In the genomic region with DNA sequence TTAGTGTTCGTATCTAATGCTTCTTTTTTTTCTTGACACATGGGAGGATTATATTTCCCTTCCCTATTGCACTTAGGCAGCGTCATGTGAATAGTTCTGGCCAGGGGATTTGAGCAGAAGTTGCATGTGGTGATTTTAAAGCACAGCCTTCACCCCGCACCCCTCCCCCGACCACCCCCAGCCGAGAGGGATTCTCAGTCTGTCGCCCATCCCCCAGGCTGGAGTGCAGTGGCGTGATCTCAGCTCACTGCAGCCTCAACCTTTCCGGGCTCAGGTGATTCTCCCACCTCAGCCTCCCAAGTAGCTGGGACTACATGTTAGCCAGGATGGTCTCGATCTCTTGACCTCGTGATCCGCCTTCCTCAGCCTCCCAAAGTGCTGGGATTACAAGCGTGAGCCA, we compare ENCODE assay signal across 6 cellular contexts. TPM values are rescaled to one million over a fixed set of nuclear protein-coding genes. Genes with fewer than 3 reads are reported as not detected.
"Had no signal": no experiment of that assay in that cellular context is flagged by ENCODE, and none has a peak within 500 bp of the region (broad histone marks: within the 10 kb centered on the region; RNA-seq: fewer than 3 reads in every experiment).

No MANE protein-coding gene starts in this region.

RNA-seq across cellular contexts. Expression of a gene that starts 20.1 kb away (rescaled TPM):
- total RNA-seq: esophagus mucosa, glomerular endothelial cell, left ventricle myocardium superior, lung microvascular endothelial cell had no signal
- polyA plus RNA-seq: hepatocyte, keratinocyte had no signal
